22 cellular contexts compared by ENCODE assay signal in genomic region chr3:195548496-195548895, GRCh38. TPM values are rescaled to one million over a fixed set of nuclear protein-coding genes. Genes with fewer than 3 reads are reported as not detected.
DNase-seq lines count a peak whose midpoint lies in the region; ATAC-seq, FAIRE-seq and TF ChIP-seq lines count a peak whose summit lies in the region.
"Had no signal": no experiment of that assay in that cellular context is flagged by ENCODE, and none has a peak within 500 bp of the region (broad histone marks: within the 10 kb centered on the region; RNA-seq: fewer than 3 reads in every experiment).

No MANE protein-coding gene starts in this region.

- H3K27ac Mint-ChIP-seq in activated CD8-positive, alpha-beta memory T cell treated with anti-CD3 and anti-CD28 coated beads, Interleukin-2, amount 10 ng/mL, durations not matched to agents 7 days and 5 days: peak overlapping the region; percentile 0

- H3K4me1 Mint-ChIP-seq in activated CD8-positive, alpha-beta memory T cell treated with anti-CD3 and anti-CD28 coated beads, Interleukin-2, amount 10 ng/mL, durations not matched to agents 7 days and 5 days: peaks cover 85% of the 10 kb centered on the region

- H3K4me1 ChIP-seq in PC-9 (replicated peaks; ENCODE audit: insufficient read depth) (peaks cover 34% of the 10 kb centered on the region), small intestine (ENCODE audit: control insufficient read depth in 2 of 2, insufficient read depth in 1 of 2, low read depth in 1 of 2, low read length in 1 of 2) (peaks cover 8 to 16% of the 10 kb centered on the region in 2 donors), A673 (ENCODE audit: insufficient read depth, low read length, poor library complexity, severe bottlenecking) (peaks cover 22% of the 10 kb centered on the region)
- peaks cover 78% of the 10 kb centered on the region for H3K4me1 ChIP-seq in effector memory CD4-positive, alpha-beta T cell (ENCODE audit: control insufficient read depth, insufficient read depth, low read length, poor library complexity, severe bottlenecking)

- no peaks in the 10 kb centered on the region for H3K36me3 Mint-ChIP-seq in activated CD8-positive, alpha-beta memory T cell treated with anti-CD3 and anti-CD28 coated beads, Interleukin-2, amount 10 ng/mL, durations not matched to agents 7 days and 5 days

- POLR2A ChIA-PET in PC-9 (lab: Charles Lee; ENCODE audit: unreplicated experiment) (interaction anchor here (0.6 kb wide), 2 partner anchors 173 to 302 kb away, joined by 3 to 12 read pairs; no protein-coding TSS in a partner anchor), A673 (lab: Charles Lee; ENCODE audit: low non-redundant PET) (no interaction called here)

- FAIRE-seq in small intestine (lab: Jason Lieb, UNC): no peak
- FAIRE-seq: colon, GM12892 had no signal

- no peaks in the 10 kb centered on the region for H3K36me3 ChIP-seq in PC-9 (ENCODE audit: low read depth)
- H3K36me3 ChIP-seq in effector memory CD4-positive, alpha-beta T cell (ENCODE audit: control insufficient read depth, insufficient read depth, low read length): no peaks in the 10 kb centered on the region
- no peaks in the 10 kb centered on the region for H3K36me3 ChIP-seq in small intestine (ENCODE audit: control insufficient read depth in 2 of 2, insufficient read depth in 2 of 2, low read length in 2 of 2)
- H3K36me3 ChIP-seq in A673 (ENCODE audit: insufficient read depth, low read length, poor library complexity, severe bottlenecking): no peaks in the 10 kb centered on the region
- H3K36me3 ChIP-seq: ascending aorta, HAP-1, upper lobe of left lung had no signal

- no peak overlapping the region for H3K4me3 Mint-ChIP-seq in activated CD8-positive, alpha-beta memory T cell treated with anti-CD3 and anti-CD28 coated beads, Interleukin-2, amount 10 ng/mL, durations not matched to agents 7 days and 5 days

- H3K27me3 ChIP-seq in PC-9 (ENCODE audit: insufficient read depth, low read depth): no peaks in the 10 kb centered on the region
- H3K27me3 ChIP-seq in effector memory CD4-positive, alpha-beta T cell (replicated peaks; ENCODE audit: control insufficient read depth, insufficient read depth, low read length, poor library complexity, severe bottlenecking): no peaks in the 10 kb centered on the region
- no peaks in the 10 kb centered on the region for H3K27me3 ChIP-seq in small intestine (ENCODE audit: control insufficient read depth in 2 of 2, insufficient read depth in 2 of 2, low read length in 2 of 2)
- H3K27me3 ChIP-seq in A673 (replicated peaks; ENCODE audit: insufficient read depth, low read depth, low read length, poor library complexity): no peaks in the 10 kb centered on the region
- H3K27me3 ChIP-seq: ascending aorta, upper lobe of left lung had no signal

- H2AFZ ChIP-seq in PC-9: no peak overlapping the region

- ATAC-seq in activated CD8-positive, alpha-beta memory T cell treated with anti-CD3 and anti-CD28 coated beads, Interleukin-2, amount 10 ng/mL, durations not matched to agents 7 days and 5 days: no peak
- ATAC-seq: sciatic nerve had no signal

- no peaks in the 10 kb centered on the region for H3K9me3 Mint-ChIP-seq in activated CD8-positive, alpha-beta memory T cell treated with anti-CD3 and anti-CD28 coated beads, Interleukin-2, amount 10 ng/mL, durations not matched to agents 7 days and 5 days (ENCODE audit: low read depth)

- peak overlapping the region; percentile 5 for H3K4me2 ChIP-seq in PC-9

- peaks cover 23% of the 10 kb centered on the region; the same call in 1 of the 2 replicates for H3F3A ChIP-seq in PC-9 (ENCODE audit: insufficient read depth, low read depth)

- H3K9me3 ChIP-seq in PC-9 (ENCODE audit: insufficient read depth, low read depth) (no peaks in the 10 kb centered on the region), small intestine (ENCODE audit: control insufficient read depth, low read depth) (no peaks in the 10 kb centered on the region), A673 (ENCODE audit: low read depth, low read length, poor library complexity, severe bottlenecking) (no peaks in the 10 kb centered on the region)
- no peaks in the 10 kb centered on the region for H3K9me3 ChIP-seq in effector memory CD4-positive, alpha-beta T cell (ENCODE audit: control insufficient read depth, low read length)
- H3K9me3 ChIP-seq: ascending aorta, HAP-1, upper lobe of left lung had no signal

- H3K9me2 ChIP-seq in PC-9 (ENCODE audit: insufficient read depth): no peaks in the 10 kb centered on the region

- TF ChIP-seq CTCF in PC-9 (conservative IDR thresholded peaks at IDR 0.05) (no peak), GM13976 (IDR thresholded peaks at IDR 0.05; ENCODE audit: borderline replicate concordance, control extremely low read depth, extremely low read depth, insufficient read depth, missing control alignments) (no peak), A673 (conservative IDR thresholded peaks at IDR 0.05; ENCODE audit: low read depth, low read length) (no peak)

- no peak for DNase-seq in activated CD8-positive, alpha-beta memory T cell treated with anti-CD3 and anti-CD28 coated beads, Interleukin-2, amount 10 ng/mL, durations not matched to agents 7 days and 5 days
- no peak for DNase-seq in activated CD8-positive, alpha-beta memory T cell treated with anti-CD3 and anti-CD28 coated beads, Interleukin-2, amount 50 U/mL, for 4 hours
- DNase-seq in PC-9 (peak in 1 of 2 experiments; percentile 55), small intestine (peak; percentile 69), MV-4-11 (lab: John Stamatoyannopoulos, UW) (no peak), GM13976 (ENCODE audit: low spot score) (no peak), A673 (ENCODE audit: low spot score) (no peak)
- no peak for DNase-seq in effector memory CD4-positive, alpha-beta T cell
- DNase-seq: activated CD4-positive, CD25-positive, alpha-beta regulatory T cell; erythroblast; NCI-H2081 treated with DMSO at 0.1 percent for 48 hours; NCI-H774; stimulated activated CD4-positive, alpha-beta T cell treated with anti-CD3 and anti-CD28 coated beads, Interleukin-2, amount 100 ng/mL, for 48 hours; stimulated activated CD8-positive, alpha-beta memory T cell treated with anti-CD3 and anti-CD28 coated beads, Interleukin-4, amount 100 ng/mL, for 48 hours; SW 1271; upper lobe of left lung had no signal

- CTCF ChIA-PET in activated CD8-positive, alpha-beta memory T cell treated with anti-CD3 and anti-CD28 coated beads, Interleukin-2, amount 10 ng/mL, durations not matched to agents 7 days and 5 days (lab: Charles Lee): interaction anchor here (4.0 kb wide), 1 partner anchor 278 kb away, joined by 28 read pairs; the partner anchor contains the start of gene XXYLT1
- CTCF ChIA-PET in PC-9 (lab: Charles Lee): interaction anchor here (0.6 to 1.2 kb wide), 2 partner anchors 277 to 311 kb away, joined by 3 to 4 read pairs; partner anchors contain the start of gene XXYLT1
- CTCF ChIA-PET in A673 (lab: Charles Lee): no interaction called here

- intact Hi-C loops in PC-9 (cut with micrococcal nuclease; ENCODE audit: unreplicated experiment) (no loop called here), A673 (cut with micrococcal nuclease; ENCODE audit: unreplicated experiment) (no loop called here)

- H3K27me3 Mint-ChIP-seq in activated CD8-positive, alpha-beta memory T cell treated with anti-CD3 and anti-CD28 coated beads, Interleukin-2, amount 10 ng/mL, durations not matched to agents 7 days and 5 days: no peaks in the 10 kb centered on the region

- BruUV-seq in PC-9 (replicated peaks; lab: Mats Ljungman, UMichigan): no TSS peak
- no TSS peak for BruUV-seq in A673 (replicated peaks; lab: Mats Ljungman, UMichigan)

- H3K4me3 ChIP-seq in PC-9 (no peak overlapping the region), small intestine (ENCODE audit: low read depth in 1 of 2, low read length in 2 of 2) (no peak overlapping the region), A673 (ENCODE audit: low read depth, low read length, poor library complexity, severe bottlenecking) (no peak overlapping the region)
- peak overlapping the region; percentile 3 for H3K4me3 ChIP-seq in effector memory CD4-positive, alpha-beta T cell (ENCODE audit: insufficient read depth, low read depth, low read length, poor library complexity, severe bottlenecking)
- H3K4me3 ChIP-seq: ascending aorta, HAP-1, upper lobe of left lung had no signal

- H3K79me2 ChIP-seq in PC-9 (ENCODE audit: low read depth): no peaks in the 10 kb centered on the region

- H3K27ac ChIP-seq in PC-9 (no peak overlapping the region), small intestine (ENCODE audit: low read depth in 1 of 2, low read length in 1 of 2) (peak overlapping the region in 1 of 2 donors; percentile 36), A673 (ENCODE audit: low read depth, low read length, poor library complexity, severe bottlenecking) (no peak overlapping the region)
- peak overlapping the region; percentile 47 for H3K27ac ChIP-seq in effector memory CD4-positive, alpha-beta T cell (ENCODE audit: insufficient read depth, low read length, poor library complexity, severe bottlenecking)
- H3K27ac ChIP-seq: ascending aorta, RWPE1 had no signal

- in situ Hi-C loops in GM13976 (cut with MboI; ENCODE audit: low sequenced_read_pairs, unreplicated experiment): loop anchor here (25.0 kb wide), 1 partner anchor 861 kb away; the partner anchor contains the start of gene FAM43A

- H4K20me1 ChIP-seq in PC-9 (ENCODE audit: insufficient read depth): no peaks in the 10 kb centered on the region

RNA-seq across cellular contexts. Expression of gene PPP1R2, which starts 5.4 kb away (rescaled TPM):
- total RNA-seq in activated CD8-positive, alpha-beta memory T cell treated with anti-CD3 and anti-CD28 coated beads, Interleukin-2, amount 10 ng/mL, durations not matched to agents 7 days and 5 days: 10 to 100 TPM; 72.0 to 91.8 TPM
- total RNA-seq in PC-9 (2021) (49.1 and 73.0 TPM in 2 replicates), A673 (2021) (45.5 and 46.2 TPM in 2 replicates)
- polyA plus RNA-seq in small intestine: 10 to 100 TPM; 32.7 to 34.3 (median 32.7) TPM

RNA-seq across cellular contexts. Expression of gene APOD, which starts 35.2 kb away (rescaled TPM):
- total RNA-seq in activated CD8-positive, alpha-beta memory T cell treated with anti-CD3 and anti-CD28 coated beads, Interleukin-2, amount 10 ng/mL, durations not matched to agents 7 days and 5 days: 1 to 10 TPM in 1 of 2 experiments, not detected in 1; 9.3 TPM
- total RNA-seq in PC-9 (2021): 0.48 TPM in 1 of 2 replicates, not detected in the other
- polyA plus RNA-seq in small intestine: 10 to 100 TPM in 2 of 3 donors, 1 to 10 TPM in 1; 2.9 to 64.2 (median 15.7) TPM
- total RNA-seq in A673 (2021): 0.50 TPM in 1 of 2 replicates, not detected in the other
